ENCODE assay signal across 9 cellular contexts in the genomic region with DNA sequence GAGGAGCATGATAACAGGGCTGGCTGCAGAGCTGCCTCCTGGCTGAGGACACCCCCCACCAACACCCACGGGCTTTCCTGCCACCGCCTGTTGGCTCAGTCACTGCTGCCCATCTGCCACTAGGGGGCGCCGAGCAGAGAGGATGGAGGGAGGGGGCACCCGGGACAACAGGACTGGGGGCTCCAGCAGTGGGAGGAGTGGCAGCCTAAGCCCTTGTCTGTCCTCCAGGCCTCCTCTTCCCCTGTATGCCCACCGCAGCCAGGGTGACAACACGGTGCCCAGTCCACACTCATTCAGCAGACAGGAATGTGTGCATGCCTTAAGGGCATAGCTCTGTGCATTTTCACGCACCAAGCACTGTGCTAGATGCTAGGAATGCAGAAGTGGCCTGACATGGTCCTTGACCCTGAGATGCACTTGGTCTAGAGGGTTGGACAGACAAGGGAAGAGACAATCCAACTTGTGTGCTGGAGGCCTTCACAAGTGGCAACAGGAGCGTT.
DNase-seq lines count a peak whose midpoint lies in the region; ATAC-seq, FAIRE-seq and TF ChIP-seq lines count a peak whose summit lies in the region.
"Had no signal": no experiment of that assay in that cellular context is flagged by ENCODE, and none has a peak within 500 bp of the region (broad histone marks: within the 10 kb centered on the region; RNA-seq: fewer than 3 reads in every experiment).

No MANE protein-coding gene starts in this region.

- no peaks in the 10 kb centered on the region for H3K27me3 Mint-ChIP-seq in activated naive CD8-positive, alpha-beta T cell treated with anti-CD3 and anti-CD28 coated beads for 36 hours

- no peak for TF ChIP-seq POLR2A in suprapubic skin (IDR thresholded peaks at IDR 0.05)

- H3K9me3 ChIP-seq in SJCRH30 (replicated peaks) (no peaks in the 10 kb centered on the region), kidney (ENCODE audit: control insufficient read depth in 1 of 2, low read length in 2 of 2) (no peaks in the 10 kb centered on the region), suprapubic skin (no peaks in the 10 kb centered on the region)

- H3K4me1 ChIP-seq in SJCRH30 (no peaks in the 10 kb centered on the region), kidney (ENCODE audit: control insufficient read depth in 1 of 2, insufficient read depth in 1 of 2, low read depth in 1 of 2, low read length in 2 of 2) (no peaks in the 10 kb centered on the region), suprapubic skin (no peaks in the 10 kb centered on the region)

- H3K4me3 ChIP-seq in SJCRH30 = no peak overlapping the region
- no peak overlapping the region for H3K4me3 ChIP-seq in kidney (ENCODE audit: low read length in 2 of 2)
- H3K4me3 ChIP-seq in suprapubic skin = no peak overlapping the region

- no peaks in the 10 kb centered on the region for H3K36me3 ChIP-seq in SJCRH30
- H3K36me3 ChIP-seq in kidney (ENCODE audit: control insufficient read depth in 1 of 2, insufficient read depth in 2 of 2, low read length in 2 of 2) = no peaks in the 10 kb centered on the region
- H3K36me3 ChIP-seq in suprapubic skin = no peaks in the 10 kb centered on the region

- DNase-seq in GM13977 (ENCODE audit: low spot score) (peak; percentile 40), SJCRH30 (peak; percentile 4 to 24), kidney (no peak), A172 (ENCODE audit: low spot score) (no peak), suprapubic skin (ENCODE audit: low spot score in 2 of 2) (no peak)
- DNase-seq in activated naive CD8-positive, alpha-beta T cell treated with anti-CD3 and anti-CD28 coated beads for 36 hours = peak; percentile 40
- DNase-seq in stimulated activated CD8-positive, alpha-beta memory T cell treated with anti-CD3 and anti-CD28 coated beads, Interleukin-4, amount 100 ng/mL, for 48 hours = peak; percentile 69

- H3K4me3 Mint-ChIP-seq in activated naive CD8-positive, alpha-beta T cell treated with anti-CD3 and anti-CD28 coated beads for 36 hours = no peak overlapping the region

- H3K27me3 ChIP-seq in SJCRH30 (no peaks in the 10 kb centered on the region), suprapubic skin (no peaks in the 10 kb centered on the region)

- intact Hi-C loops in kidney (cut with DNase I) = no loop called here

- H3K27ac Mint-ChIP-seq in activated naive CD8-positive, alpha-beta T cell treated with anti-CD3 and anti-CD28 coated beads for 36 hours = no peak overlapping the region

- H3K9ac ChIP-seq in kidney (ENCODE audit: low read length in 2 of 2) = no peak overlapping the region

- WGBS in suprapubic skin = 40% methylated on average over 6 of the region's 9 CpGs

- no peaks in the 10 kb centered on the region for H3K4me1 Mint-ChIP-seq in activated naive CD8-positive, alpha-beta T cell treated with anti-CD3 and anti-CD28 coated beads for 36 hours

- TF ChIP-seq CTCF in GM13977 (IDR thresholded peaks at IDR 0.05; ENCODE audit: extremely low read depth, insufficient read depth, missing control alignments) (peak; percentile 75), kidney (IDR thresholded peaks at IDR 0.05; ENCODE audit: borderline replicate concordance, extremely low read depth, insufficient read depth) (peak; percentile 30), suprapubic skin (IDR thresholded peaks at IDR 0.05) (no peak)

- no peak overlapping the region for H3K27ac ChIP-seq in SJCRH30
- no peak overlapping the region for H3K27ac ChIP-seq in kidney (ENCODE audit: low read depth in 2 of 2, low read length in 2 of 2)
- H3K27ac ChIP-seq in suprapubic skin = no peak overlapping the region

- in situ Hi-C loops in GM13977 (cut with MboI; ENCODE audit: low pct_unique_long_range_greater_than_20kb, low sequenced_read_pairs, unreplicated experiment) = no loop called here

- TF ChIP-seq EP300 in suprapubic skin (IDR thresholded peaks at IDR 0.05) = no peak

- H3K9me3 Mint-ChIP-seq in activated naive CD8-positive, alpha-beta T cell treated with anti-CD3 and anti-CD28 coated beads for 36 hours = no peaks in the 10 kb centered on the region

- ATAC-seq in HG02870 (IDR thresholded peaks at IDR 0.05; ENCODE audit: unreplicated experiment) = no peak

- peaks cover 3% of the 10 kb centered on the region for H3K36me3 Mint-ChIP-seq in activated naive CD8-positive, alpha-beta T cell treated with anti-CD3 and anti-CD28 coated beads for 36 hours

- no peak for FAIRE-seq in kidney (lab: Jason Lieb, UNC)
- FAIRE-seq: TTC549 had no signal

Comparison
In these comparisons a context has a peak if more than half of its experiments do, and no peak if none do; other contexts are left out.
1. DNase-seq: peak in GM13977 (single experiment), SJCRH30 (2 of 2), activated naive CD8-positive, alpha-beta T cell treated with anti-CD3 and anti-CD28 coated beads for 36 hours (single experiment) and stimulated activated CD8-positive, alpha-beta memory T cell treated with anti-CD3 and anti-CD28 coated beads, Interleukin-4, amount 100 ng/mL, for 48 hours (single experiment); none in kidney (single experiment), A172 (single experiment) and suprapubic skin (0 of 2).
2. CTCF ChIP-seq: peak in GM13977 (single experiment) and kidney (single experiment); none in suprapubic skin (0 of 2).